Comparison of ENCODE assay signal across 26 cellular contexts in genomic region chr5:133727636-133728035, GRCh38.
"Had no signal": no experiment of that assay in that cellular context is flagged by ENCODE, and none has a peak within 500 bp of the region (broad histone marks: within the 10 kb centered on the region; RNA-seq: fewer than 3 reads in every experiment).

No MANE protein-coding gene starts in this region.

- H3K4me1 ChIP-seq: esophagus muscularis mucosa, gastroesophageal sphincter, left ventricle myocardium inferior, lower lobe of right lung, psoas muscle, suprapubic skin, thyroid gland, upper lobe of left lung had no signal

- H3K9ac ChIP-seq: parathyroid adenoma had no signal

- H3K36me3 ChIP-seq: esophagus muscularis mucosa, gastroesophageal sphincter, left ventricle myocardium inferior, lower lobe of right lung, suprapubic skin, thyroid gland, upper lobe of left lung had no signal

- H2AFZ ChIP-seq: parathyroid adenoma had no signal

- H3K4me3 ChIP-seq: esophagus muscularis mucosa, gastroesophageal sphincter, left ventricle myocardium inferior, lower lobe of right lung, psoas muscle, skin epidermis, suprapubic skin, thyroid gland, upper lobe of left lung had no signal

- H3K27me3 ChIP-seq: suprapubic skin, thyroid gland, upper lobe of left lung had no signal

- H3K9me3 ChIP-seq: lower lobe of right lung, suprapubic skin, thyroid gland, upper lobe of left lung had no signal

- ATAC-seq: gastroesophageal sphincter, left cardiac atrium, lower lobe of right lung, psoas muscle, sciatic nerve had no signal

- FAIRE-seq: endometrium, kidney had no signal

- H3K27ac ChIP-seq: epithelial cell of prostate, esophagus muscularis mucosa, gastroesophageal sphincter, left ventricle myocardium inferior, lower lobe of right lung, parathyroid adenoma, psoas muscle, skin epidermis, suprapubic skin, thyroid gland, upper lobe of left lung had no signal

- H3K79me2 ChIP-seq: parathyroid adenoma had no signal

- DNase-seq: central memory CD4-positive, alpha-beta T cell; cortex of kidney; effector memory CD4-positive, alpha-beta T cell; foreskin fibroblast; glutamatergic neuron; kidney; left cardiac atrium; left ventricle myocardium inferior; lower lobe of right lung; mesenchymal stem cell; naive B cell; occipital lobe; psoas muscle; retina; stimulated activated CD4-positive, alpha-beta T cell treated with anti-CD3 and anti-CD28 coated beads, Interleukin-2, amount 100 ng/mL, for 24 hours; stimulated activated naive CD4-positive, alpha-beta T cell treated with Interleukin-2 at 50 U/mL for 16 hours; thyroid gland; upper lobe of left lung had no signal
